20 cellular contexts compared by ENCODE assay signal in genomic region chr5:148857474-148857873, GRCh38.
"Had no signal": no experiment of that assay in that cellular context is flagged by ENCODE, and none has a peak within 500 bp of the region (broad histone marks: within the 10 kb centered on the region; RNA-seq: fewer than 3 reads in every experiment).

No MANE protein-coding gene starts in this region.

- H3K4me3 ChIP-seq: coronary artery, dorsolateral prefrontal cortex, heart left ventricle, transverse colon had no signal

- H3K9me3 ChIP-seq: heart left ventricle, transverse colon had no signal

- H3K27me3 ChIP-seq: dorsolateral prefrontal cortex, heart left ventricle, transverse colon had no signal

- H3K4me3 Mint-ChIP-seq: activated CD4-positive, alpha-beta memory T cell treated with anti-CD3 and anti-CD28 coated beads for 36 hours; activated CD4-positive, alpha-beta T cell treated with anti-CD3 and anti-CD28 coated beads, Interleukin-2, amount 10 ng/mL, durations not matched to agents 24 days and 14 days; activated naive CD4-positive, alpha-beta T cell treated with anti-CD3 and anti-CD28 coated beads, Interleukin-2, amount 50 U/mL, for 24 hours; activated T-cell treated with anti-CD3 and anti-CD28 coated beads, Interleukin-2, amount 50 U/mL, for 4 hours; naive thymus-derived CD8-positive, alpha-beta T cell; T-helper 17 cell had no signal

- H3K36me3 Mint-ChIP-seq: activated CD4-positive, alpha-beta memory T cell treated with anti-CD3 and anti-CD28 coated beads for 36 hours; activated naive CD4-positive, alpha-beta T cell treated with anti-CD3 and anti-CD28 coated beads, Interleukin-2, amount 50 U/mL, for 24 hours; naive thymus-derived CD8-positive, alpha-beta T cell had no signal

- DNase-seq: activated CD4-positive, alpha-beta memory T cell treated with anti-CD3 and anti-CD28 coated beads for 36 hours; activated CD4-positive, alpha-beta T cell treated with anti-CD3 and anti-CD28 coated beads, Interleukin-2, amount 10 ng/mL, durations not matched to agents 24 days and 14 days; activated CD4-positive, CD25-positive, alpha-beta regulatory T cell treated with anti-CD3 and anti-CD28 coated beads, Interleukin-2, amount 50 U/mL, for 72 hours; activated T-cell treated with anti-CD3 and anti-CD28 coated beads, Interleukin-2, amount 50 U/mL, for 4 hours; cerebellar nuclear complex; dorsolateral prefrontal cortex; effector memory CD4-positive, alpha-beta T cell; heart left ventricle; hypothalamus; midbrain; naive thymus-derived CD8-positive, alpha-beta T cell; right cardiac atrium; stimulated activated CD4-positive, alpha-beta T cell treated with anti-CD3 and anti-CD28 coated beads, Interleukin-2, amount 100 ng/mL, for 48 hours; stimulated activated naive CD4-positive, alpha-beta T cell treated with Interleukin-2 at 50 U/mL for 16 hours; T-helper 17 cell; T1000; transverse colon had no signal

- H3K27ac Mint-ChIP-seq: activated CD4-positive, alpha-beta memory T cell treated with anti-CD3 and anti-CD28 coated beads for 36 hours; activated CD4-positive, alpha-beta T cell treated with anti-CD3 and anti-CD28 coated beads, Interleukin-2, amount 10 ng/mL, durations not matched to agents 24 days and 14 days; activated naive CD4-positive, alpha-beta T cell treated with anti-CD3 and anti-CD28 coated beads, Interleukin-2, amount 50 U/mL, for 24 hours; activated T-helper 2 cell treated with anti-CD3 and anti-CD28 coated beads, Interferon-gamma antibody, Interleukin-2, Interleukin-4, amounts not matched to agents 10 μg/mL and 5 μg/mL and 100 μg/mL, durations not matched to agents 14 hours and 24 hours and 36 hours; T-helper 17 cell had no signal

- H3K9me3 Mint-ChIP-seq: activated CD4-positive, alpha-beta memory T cell treated with anti-CD3 and anti-CD28 coated beads for 36 hours; activated CD4-positive, alpha-beta T cell treated with anti-CD3 and anti-CD28 coated beads, Interleukin-2, amount 10 ng/mL, durations not matched to agents 24 days and 14 days; activated naive CD4-positive, alpha-beta T cell treated with anti-CD3 and anti-CD28 coated beads, Interleukin-2, amount 50 U/mL, for 24 hours; activated T-cell treated with anti-CD3 and anti-CD28 coated beads, Interleukin-2, amount 50 U/mL, for 4 hours; activated T-helper 2 cell treated with anti-CD3 and anti-CD28 coated beads, Interferon-gamma antibody, Interleukin-2, Interleukin-4, amounts not matched to agents 10 μg/mL and 5 μg/mL and 100 μg/mL, durations not matched to agents 14 hours and 24 hours and 36 hours; naive thymus-derived CD8-positive, alpha-beta T cell had no signal

- H3K27ac ChIP-seq: coronary artery, dorsolateral prefrontal cortex, transverse colon had no signal

- H3K36me3 ChIP-seq: heart left ventricle, transverse colon had no signal

- H3K27me3 Mint-ChIP-seq: activated CD4-positive, alpha-beta memory T cell treated with anti-CD3 and anti-CD28 coated beads for 36 hours; activated naive CD4-positive, alpha-beta T cell treated with anti-CD3 and anti-CD28 coated beads, Interleukin-2, amount 50 U/mL, for 24 hours; naive thymus-derived CD8-positive, alpha-beta T cell had no signal

- ATAC-seq: activated T-cell treated with anti-CD3 and anti-CD28 coated beads, Interleukin-2, amount 50 U/mL, for 4 hours; heart left ventricle; naive thymus-derived CD8-positive, alpha-beta T cell; right cardiac atrium; T-helper 17 cell had no signal
